ENCODE assay signal across 18 cellular contexts in genomic region chr4:86947494-86948120, GRCh38. TPM values are rescaled to one million over a fixed set of nuclear protein-coding genes. Genes with fewer than 3 reads are reported as not detected.
DNase-seq lines count a peak whose midpoint lies in the region; ATAC-seq, FAIRE-seq and TF ChIP-seq lines count a peak whose summit lies in the region.
"Had no signal": no experiment of that assay in that cellular context is flagged by ENCODE, and none has a peak within 500 bp of the region (broad histone marks: within the 10 kb centered on the region; RNA-seq: fewer than 3 reads in every experiment).

No MANE protein-coding gene starts in this region.

- peaks cover 17% of the 10 kb centered on the region for H3K36me3 Mint-ChIP-seq in stimulated activated memory B cell treated with anti-CD40 and anti-IgM and Interleukin-4, amounts not matched to agents 10 μg/mL and 1 μg/mL and 100 μg/mL, for 72 hours
- peaks cover 28 to 33% of the 10 kb centered on the region in 2 donors for H3K36me3 Mint-ChIP-seq in CD14-positive monocyte

- H3K9ac ChIP-seq in K562 (ENCODE audit: insufficient read depth in 1 of 2, low read depth in 2 of 2, low read length in 2 of 2): no peak overlapping the region

- 12 to 31% (median 17%) methylated on average over 1 of the region's 1 CpG for WGBS in heart left ventricle, 4 donors
- 6% methylated on average over 1 of the region's 1 CpG for WGBS in K562 (ENCODE audit: insufficient coverage, low coverage, missing lambda C conversion rate)

- no peak for TF ChIP-seq CTCF in cardiac muscle cell (IDR thresholded peaks at IDR 0.05; ENCODE audit: low read depth, low read length)
- TF ChIP-seq CTCF in heart left ventricle (IDR thresholded peaks at IDR 0.05): no peak
- no peak for TF ChIP-seq CTCF in K562 (IDR thresholded peaks at IDR 0.05 in 2 of 3, conservative IDR thresholded peaks at IDR 0.05 in 1 of 3; ENCODE audit: insufficient read depth in 2 of 3, low read depth in 1 of 3, low read length in 3 of 3)
- TF ChIP-seq CTCF in CD14-positive monocyte (IDR thresholded peaks at IDR 0.05): no peak

- H3K4me2 ChIP-seq in K562 (ENCODE audit: insufficient read depth, low read length): no peak overlapping the region; the same call in 1 of the 2 replicates

- H3K27ac Mint-ChIP-seq in stimulated activated memory B cell treated with anti-CD40 and anti-IgM and Interleukin-4, amounts not matched to agents 10 μg/mL and 1 μg/mL and 100 μg/mL, for 72 hours: peak overlapping the region; percentile 42
- H3K27ac Mint-ChIP-seq in CD14-positive monocyte: peak overlapping the region in 2 of 7 donors; percentile 46 to 49
- H3K27ac Mint-ChIP-seq: activated B cell treated with CpG ODN at 0.5 μM for 24 hours had no signal

- H3K27ac ChIP-seq in cardiac muscle cell (peak overlapping the region; percentile 55), heart left ventricle (peak overlapping the region in 2 of 12 donors; percentile 13 to 53), K562 (ENCODE audit: extremely low read depth, low read depth, low read length) (peak overlapping the region; percentile 34; the same call in 1 of the 3 replicates)
- H3K27ac ChIP-seq: vagina had no signal

- FAIRE-seq in K562 (lab: Jason Lieb, UNC): no peak
- FAIRE-seq: islet of Langerhans had no signal

- H3K4me3 Mint-ChIP-seq in stimulated activated memory B cell treated with anti-CD40 and anti-IgM and Interleukin-4, amounts not matched to agents 10 μg/mL and 1 μg/mL and 100 μg/mL, for 72 hours: no peak overlapping the region
- no peak overlapping the region for H3K4me3 Mint-ChIP-seq in CD14-positive monocyte
- H3K4me3 Mint-ChIP-seq: activated B cell treated with CpG ODN at 0.5 μM for 24 hours had no signal

- peaks cover 57% of the 10 kb centered on the region for H3K79me2 ChIP-seq in K562 (ENCODE audit: control insufficient read depth, insufficient read depth, low read length)

- H2AFZ ChIP-seq in K562 (ENCODE audit: low read depth, low read length): no peak overlapping the region

- peaks cover 11% of the 10 kb centered on the region for H3K4me1 ChIP-seq in cardiac muscle cell (ENCODE audit: low read depth)
- H3K4me1 ChIP-seq in heart left ventricle: peaks cover 0 to 48% (median 21%) of the 10 kb centered on the region in 12 donors
- H3K4me1 ChIP-seq in K562 (replicated peaks in 1 of 2; ENCODE audit: control insufficient read depth in 2 of 2, insufficient read depth in 2 of 2, low read length in 2 of 2): peaks cover 9 to 39% of the 10 kb centered on the region in 2 experiments

- in situ Hi-C loops in K562 (cut with MboI): no loop called here

- H3K27me3 ChIP-seq in cardiac muscle cell (no peaks in the 10 kb centered on the region), heart left ventricle (no peaks in the 10 kb centered on the region), K562 (ENCODE audit: control insufficient read depth in 2 of 2, insufficient read depth in 2 of 2, low read length in 2 of 2) (no peaks in the 10 kb centered on the region)
- H3K27me3 ChIP-seq: vagina had no signal

- H3K9me3 ChIP-seq in cardiac muscle cell (ENCODE audit: low read depth) (no peaks in the 10 kb centered on the region), heart left ventricle (no peaks in the 10 kb centered on the region), K562 (replicated peaks; ENCODE audit: control insufficient read depth, insufficient read depth, low read depth, low read length) (no peaks in the 10 kb centered on the region)
- H3K9me3 ChIP-seq: vagina had no signal

- no peaks in the 10 kb centered on the region for H3K27me3 Mint-ChIP-seq in stimulated activated memory B cell treated with anti-CD40 and anti-IgM and Interleukin-4, amounts not matched to agents 10 μg/mL and 1 μg/mL and 100 μg/mL, for 72 hours
- peaks cover 0 to 7% (median 0%) of the 10 kb centered on the region in 3 donors for H3K27me3 Mint-ChIP-seq in CD14-positive monocyte (ENCODE audit: low read depth in 3 of 3)
- H3K27me3 Mint-ChIP-seq: activated B cell treated with CpG ODN at 0.5 μM for 24 hours, progenitor cell of endocrine pancreas had no signal

- H3K36me3 ChIP-seq in cardiac muscle cell (no peaks in the 10 kb centered on the region), heart left ventricle (peaks cover 0 to 27% (median 3%) of the 10 kb centered on the region in 9 donors), K562 (ENCODE audit: control insufficient read depth, insufficient read depth, low read length) (peaks cover 19% of the 10 kb centered on the region; the same call in 1 of the 3 replicates)
- H3K36me3 ChIP-seq: vagina had no signal

- no peaks in the 10 kb centered on the region for H4K20me1 ChIP-seq in K562 (replicated peaks; ENCODE audit: control insufficient read depth, insufficient read depth, low read length)

- H3K9me3 Mint-ChIP-seq in stimulated activated memory B cell treated with anti-CD40 and anti-IgM and Interleukin-4, amounts not matched to agents 10 μg/mL and 1 μg/mL and 100 μg/mL, for 72 hours: no peaks in the 10 kb centered on the region
- no peaks in the 10 kb centered on the region for H3K9me3 Mint-ChIP-seq in CD14-positive monocyte
- H3K9me3 Mint-ChIP-seq: activated B cell treated with CpG ODN at 0.5 μM for 24 hours had no signal

- ATAC-seq in heart left ventricle: no peak
- peak; percentile 37 for ATAC-seq in HG03432 (IDR thresholded peaks at IDR 0.05; ENCODE audit: unreplicated experiment)
- no peak for ATAC-seq in K562
- no peak for ATAC-seq in stimulated activated memory B cell treated with anti-CD40 and anti-IgM and Interleukin-4, amounts not matched to agents 10 μg/mL and 1 μg/mL and 100 μg/mL, for 72 hours
- ATAC-seq: HepG2 had no signal

- intact Hi-C loops in heart left ventricle (cut with DNase I) (loop anchor here in 1 of 10 donors (5.0 kb wide), 1 partner anchor 35 kb away; no protein-coding TSS in a partner anchor), K562 (cut with micrococcal nuclease) (loop anchor here (2.0 kb wide), 1 partner anchor 13 kb away; no protein-coding TSS in a partner anchor), CD14-positive monocyte (cut with micrococcal nuclease) (no loop called here)

- DNase-seq in cardiac muscle cell (ENCODE audit: low read depth in 1 of 2, low spot score in 1 of 2) (no peak), heart left ventricle (no peak), K562 (ENCODE audit: extremely low read depth in 1 of 4, low spot score in 3 of 4) (no peak), NCI-H510A (lab: John Stamatoyannopoulos, UW) (no peak), CD14-positive monocyte (ENCODE audit: low spot score) (no peak)
- DNase-seq in stimulated activated CD4-positive, alpha-beta T cell treated with anti-CD3 and anti-CD28 coated beads, Interleukin-4, amount 100 ng/mL, for 1 hour: no peak
- DNase-seq: activated B cell treated with CpG ODN at 0.5 μM for 24 hours, amniotic stem cell, DMS 273 treated with DMSO at 0.1 percent for 48 hours, foreskin fibroblast, NCI-H1694, NCI-H774 had no signal

- no peak for TF ChIP-seq RAD21 in K562 (CRISPR knock-in tag; conservative IDR thresholded peaks at IDR 0.05 in 1 of 2, IDR thresholded peaks at IDR 0.05 in 1 of 2)

- TF ChIP-seq POLR2A in heart left ventricle (IDR thresholded peaks at IDR 0.05) (no peak), K562 (conservative IDR thresholded peaks at IDR 0.05) (no peak)

- peaks cover 48% of the 10 kb centered on the region for H3K4me1 Mint-ChIP-seq in stimulated activated memory B cell treated with anti-CD40 and anti-IgM and Interleukin-4, amounts not matched to agents 10 μg/mL and 1 μg/mL and 100 μg/mL, for 72 hours
- peaks cover 40% of the 10 kb centered on the region for H3K4me1 Mint-ChIP-seq in CD14-positive monocyte

- no peak for TF ChIP-seq EP300 in K562 (IDR thresholded peaks at IDR 0.05; ENCODE audit: low read length)

- H3K4me3 ChIP-seq in cardiac muscle cell: no peak overlapping the region
- H3K4me3 ChIP-seq in heart left ventricle: no peak overlapping the region
- no peak overlapping the region for H3K4me3 ChIP-seq in K562
- H3K4me3 ChIP-seq: vagina had no signal

- POLR2A ChIA-PET in K562 (lab: Yijun Ruan, JAX): interaction anchor here (1.0 to 1.5 kb wide), 3 partner anchors 9 to 411 kb away, joined by 3 to 4 read pairs (median 4); no protein-coding TSS in a partner anchor

- no peaks in the 10 kb centered on the region for H3K9me1 ChIP-seq in K562 (ENCODE audit: control insufficient read depth, insufficient read depth, low read length)

- CTCF ChIA-PET in K562 (lab: Yijun Ruan, JAX; ENCODE audit: low intra/inter-chr PET ratio): no interaction called here

- no TSS peak for BruUV-seq in K562 (replicated peaks; lab: Mats Ljungman, UMichigan)

RNA-seq across cellular contexts. Expression of gene AFF1, which starts 12.8 kb away (rescaled TPM):
- 31.4 and 45.0 TPM in 2 replicates for total RNA-seq in cardiac muscle cell
- 26.3 and 27.2 TPM in 2 replicates for polyA plus RNA-seq in cardiac muscle cell
- total RNA-seq in heart left ventricle: 10 to 100 TPM; 55.8 to 96.5 (median 73.3) TPM
- 10 to 100 TPM; 51.8 to 72.8 TPM for polyA plus RNA-seq in heart left ventricle
- 144 and 172 TPM in 2 replicates for total RNA-seq in K562 (2011; cell fraction: chromatin; rRNA removed; ENCODE audit: low replicate concordance)
- total RNA-seq in K562 (2011; cell fraction: nucleolus; rRNA removed): 34.5 and 40.9 TPM in 2 replicates
- total RNA-seq in K562 (2011; cell fraction: nucleoplasm; rRNA removed): 54.2 and 74.1 TPM in 2 replicates
- 16.9 and 17.1 TPM in 2 replicates for total RNA-seq in K562 (2014; rRNA removed)
- total RNA-seq in K562 (2014; rRNA removed; fragmentation: Illumina TruSeq; extraction: Trizol): 19.0 and 21.2 TPM in 2 replicates
- 17.8 and 20.7 TPM in 2 replicates for total RNA-seq in K562 (2015; rRNA removed; fragmentation: Illumina TruSeq; extraction: Trizol)
- total RNA-seq in K562 (2021): 46.2 and 47.5 TPM in 2 replicates
- polyA plus RNA-seq in K562 (2011; rRNA removed): 17.2 and 17.7 TPM in 2 replicates
- 9.4 and 16.2 TPM in 2 replicates for polyA plus RNA-seq in K562 (2011; cell fraction: cytosol; rRNA removed)
- 37.1 and 55.1 TPM in 2 replicates for polyA plus RNA-seq in K562 (2011; cell fraction: nucleus; rRNA removed)
- 12.9 and 15.0 TPM in 2 replicates for polyA plus RNA-seq in K562 (2012)
- polyA plus RNA-seq in K562 (2014; fragmentation: Illumina TruSeq; extraction: Trizol): 29.5 and 31.9 TPM in 2 replicates
- polyA plus RNA-seq in K562 (2014; fragmentation: Nextera tagmentation; extraction: Ambion mirVana): 1 to 10 TPM; 4.1 to 9.9 TPM
- polyA plus RNA-seq in K562 (2014; rRNA removed): 15.2 and 15.3 TPM in 2 replicates
- polyA minus RNA-seq in K562 (2011; rRNA and poly(A)+ RNA removed): 71.7 and 90.0 TPM in 2 replicates
- 28.2 and 30.6 TPM in 2 replicates for polyA minus RNA-seq in K562 (2011; cell fraction: cytosol; rRNA and poly(A)+ RNA removed)
- 35.0 and 70.0 TPM in 2 replicates for polyA minus RNA-seq in K562 (2011; cell fraction: nucleus; rRNA and poly(A)+ RNA removed)
- polyA plus RNA-seq in CD14-positive monocyte: 10 to 100 TPM in 1 of 2 donors, 1 to 10 TPM in 1; 7.5 to 20.9 TPM

RNA-seq across cellular contexts. Expression of gene C4orf36, which starts 55.4 kb away (rescaled TPM):
- total RNA-seq in cardiac muscle cell (0.63 TPM in 1 of 2 replicates, not detected in the other), heart left ventricle (1 to 10 TPM in 5 of 9 donors, under 1 TPM in 2, not detected in 2; 0.61 to 2.4 (median 1.2) TPM), K562 (2014; rRNA removed) (0.14 TPM in 1 of 2 replicates, not detected in the other), K562 (2014; rRNA removed; fragmentation: Illumina TruSeq; extraction: Trizol) (not detected in 2 replicates), K562 (2015; rRNA removed; fragmentation: Illumina TruSeq; extraction: Trizol) (not detected in 2 replicates), K562 (2021) (not detected in 2 replicates)
- polyA plus RNA-seq in cardiac muscle cell (0.83 TPM in 1 of 2 replicates, not detected in the other), heart left ventricle (under 1 TPM in 1 of 2 donors, not detected in 1; 0.36 TPM), K562 (2011; rRNA removed) (0.17 TPM in 1 of 2 replicates, not detected in the other), K562 (2014; fragmentation: Illumina TruSeq; extraction: Trizol) (0.45 TPM in 1 of 2 replicates, not detected in the other), K562 (2014; fragmentation: Nextera tagmentation; extraction: Ambion mirVana) (under 1 TPM in 1 of 2 experiments, not detected in 1; 0.23 TPM), K562 (2014; rRNA removed) (not detected in 2 replicates), CD14-positive monocyte (under 1 TPM in 1 of 2 donors, not detected in 1; 0.14 TPM)
- not detected in 2 replicates for total RNA-seq in K562 (2011; cell fraction: chromatin; rRNA removed; ENCODE audit: low replicate concordance)
- total RNA-seq in K562 (2011; cell fraction: nucleolus; rRNA removed): not detected in 2 replicates
- not detected in 2 replicates for total RNA-seq in K562 (2011; cell fraction: nucleoplasm; rRNA removed)
- polyA plus RNA-seq in K562 (2011; cell fraction: cytosol; rRNA removed): 0.13 and 0.27 TPM in 2 replicates
- 0.45 and 0.48 TPM in 2 replicates for polyA plus RNA-seq in K562 (2011; cell fraction: nucleus; rRNA removed)
- polyA plus RNA-seq in K562 (2012): 0.05 and 0.22 TPM in 2 replicates
- not detected in 2 replicates for polyA minus RNA-seq in K562 (2011; rRNA and poly(A)+ RNA removed)
- polyA minus RNA-seq in K562 (2011; cell fraction: cytosol; rRNA and poly(A)+ RNA removed): not detected in 2 replicates
- not detected in 2 replicates for polyA minus RNA-seq in K562 (2011; cell fraction: nucleus; rRNA and poly(A)+ RNA removed)
- total RNA-seq: activated B cell treated with CpG ODN at 0.5 μM for 24 hours, HepG2, vagina had no signal
